In genomic region chr2:85591563-85591962, GRCh38 we compare ENCODE assay signal across 16 cellular contexts. TPM values are rescaled to one million over a fixed set of nuclear protein-coding genes. Genes with fewer than 3 reads are reported as not detected.
DNase-seq lines count a peak whose midpoint lies in the region; ATAC-seq, FAIRE-seq and TF ChIP-seq lines count a peak whose summit lies in the region.
"Had no signal": no experiment of that assay in that cellular context is flagged by ENCODE, and none has a peak within 500 bp of the region (broad histone marks: within the 10 kb centered on the region; RNA-seq: fewer than 3 reads in every experiment).

No MANE protein-coding gene starts in this region.

- no peaks in the 10 kb centered on the region for H3K9me3 Mint-ChIP-seq in natural killer cell
- H3K9me3 Mint-ChIP-seq in natural killer cell treated with Interleukin-12 subunit alpha and Interleukin-12 subunit beta and Interleukin-15 and Interleukin-18, amount 100 ng/mL, for 72 hours = no peaks in the 10 kb centered on the region
- no peaks in the 10 kb centered on the region for H3K9me3 Mint-ChIP-seq in stimulated activated memory B cell treated with anti-CD40 and anti-IgM and Interleukin-4, amounts not matched to agents 10 μg/mL and 1 μg/mL and 100 μg/mL, for 72 hours
- H3K9me3 Mint-ChIP-seq: H9, T-cell had no signal

- H3K27ac ChIP-seq in left lung (peak overlapping the region; percentile 89 to 92), vagina (peak overlapping the region; percentile 39)

- intact Hi-C loops in natural killer cell (cut with micrococcal nuclease) (no loop called here), left lung (cut with DNase I) (no loop called here), vagina (cut with DNase I) (no loop called here)

- H3K36me3 ChIP-seq in left lung (peaks cover 0 to 2% of the 10 kb centered on the region in 2 donors), skeletal muscle satellite cell (ENCODE audit: insufficient read depth, low read length) (no peaks in the 10 kb centered on the region), vagina (no peaks in the 10 kb centered on the region)

- TF ChIP-seq POLR2A in vagina (IDR thresholded peaks at IDR 0.05) = no peak

- H3K4me1 ChIP-seq in left lung (peaks cover 61 to 78% of the 10 kb centered on the region in 2 donors), skeletal muscle satellite cell (ENCODE audit: control insufficient read depth, insufficient read depth, low read length) (peaks cover 61% of the 10 kb centered on the region), vagina (peaks cover 68% of the 10 kb centered on the region)

- peak overlapping the region; percentile 85 for H3K9ac ChIP-seq in skeletal muscle satellite cell (ENCODE audit: low read depth, low read length)

- H3K4me1 Mint-ChIP-seq in natural killer cell = peaks cover 38 to 46% of the 10 kb centered on the region in 2 donors
- H3K4me1 Mint-ChIP-seq in natural killer cell treated with Interleukin-12 subunit alpha and Interleukin-12 subunit beta and Interleukin-15 and Interleukin-18, amount 100 ng/mL, for 72 hours (ENCODE audit: low read depth in 2 of 2) = peaks cover 42 to 44% of the 10 kb centered on the region in 2 donors
- H3K4me1 Mint-ChIP-seq in stimulated activated memory B cell treated with anti-CD40 and anti-IgM and Interleukin-4, amounts not matched to agents 10 μg/mL and 1 μg/mL and 100 μg/mL, for 72 hours = peaks cover 34% of the 10 kb centered on the region

- no peaks in the 10 kb centered on the region for H3K9me3 ChIP-seq in left lung
- H3K9me3 ChIP-seq in skeletal muscle satellite cell (replicated peaks; ENCODE audit: low read length) = no peaks in the 10 kb centered on the region
- no peaks in the 10 kb centered on the region for H3K9me3 ChIP-seq in vagina

- DNase-seq in natural killer cell = no peak
- no peak for DNase-seq in natural killer cell treated with Interleukin-12 subunit alpha and Interleukin-12 subunit beta and Interleukin-15 and Interleukin-18, amount 100 ng/mL, for 72 hours (ENCODE audit: low spot score)
- no peak for DNase-seq in left lung
- DNase-seq in vagina (ENCODE audit: extremely low spot score in 2 of 2) = no peak
- no peak for DNase-seq in urothelium cell line (ENCODE audit: low spot score)
- DNase-seq: cortex of kidney; H9; Karpas-422; NCI-H1436 treated with DMSO at 0.1 percent for 48 hours; NCI-H510A treated with DMSO at 0.1 percent for 48 hours; stimulated activated naive CD4-positive, alpha-beta T cell treated with Interleukin-2 at 50 U/mL for 16 hours; T-cell had no signal

- H3K4me3 ChIP-seq in left lung (no peak overlapping the region), skeletal muscle satellite cell (ENCODE audit: low read length) (no peak overlapping the region), vagina (no peak overlapping the region)

- FAIRE-seq in urothelium cell line (lab: Jason Lieb, UNC) = no peak

- no peaks in the 10 kb centered on the region for H3K36me3 Mint-ChIP-seq in natural killer cell
- no peaks in the 10 kb centered on the region for H3K36me3 Mint-ChIP-seq in natural killer cell treated with Interleukin-12 subunit alpha and Interleukin-12 subunit beta and Interleukin-15 and Interleukin-18, amount 100 ng/mL, for 72 hours
- H3K36me3 Mint-ChIP-seq in stimulated activated memory B cell treated with anti-CD40 and anti-IgM and Interleukin-4, amounts not matched to agents 10 μg/mL and 1 μg/mL and 100 μg/mL, for 72 hours = peaks cover 7% of the 10 kb centered on the region

- H3K4me2 ChIP-seq in skeletal muscle satellite cell (ENCODE audit: low read length) = peak overlapping the region; percentile 60

- TF ChIP-seq CTCF in natural killer cell (IDR thresholded peaks at IDR 0.05) (no peak), left lung (IDR thresholded peaks at IDR 0.05) (no peak), vagina (IDR thresholded peaks at IDR 0.05) (no peak)

- no peak for ATAC-seq in natural killer cell
- no peak for ATAC-seq in natural killer cell treated with Interleukin-12 subunit alpha and Interleukin-12 subunit beta and Interleukin-15 and Interleukin-18, amount 100 ng/mL, for 72 hours
- no peak for ATAC-seq in left lung
- no peak for ATAC-seq in stimulated activated memory B cell treated with anti-CD40 and anti-IgM and Interleukin-4, amounts not matched to agents 10 μg/mL and 1 μg/mL and 100 μg/mL, for 72 hours
- ATAC-seq in GM18520 (IDR thresholded peaks at IDR 0.05; ENCODE audit: unreplicated experiment) = no peak
- ATAC-seq: Panc1, T-cell had no signal

- H3K4me3 Mint-ChIP-seq in natural killer cell = peak overlapping the region; percentile 40
- no peak overlapping the region for H3K4me3 Mint-ChIP-seq in natural killer cell treated with Interleukin-12 subunit alpha and Interleukin-12 subunit beta and Interleukin-15 and Interleukin-18, amount 100 ng/mL, for 72 hours
- no peak overlapping the region for H3K4me3 Mint-ChIP-seq in stimulated activated memory B cell treated with anti-CD40 and anti-IgM and Interleukin-4, amounts not matched to agents 10 μg/mL and 1 μg/mL and 100 μg/mL, for 72 hours

- peak overlapping the region in 1 of 2 donors; percentile 36 for H3K27ac Mint-ChIP-seq in natural killer cell
- no peak overlapping the region for H3K27ac Mint-ChIP-seq in natural killer cell treated with Interleukin-12 subunit alpha and Interleukin-12 subunit beta and Interleukin-15 and Interleukin-18, amount 100 ng/mL, for 72 hours
- H3K27ac Mint-ChIP-seq in stimulated activated memory B cell treated with anti-CD40 and anti-IgM and Interleukin-4, amounts not matched to agents 10 μg/mL and 1 μg/mL and 100 μg/mL, for 72 hours = no peak overlapping the region
- H3K27ac Mint-ChIP-seq: H9 had no signal

- H3K27me3 Mint-ChIP-seq in natural killer cell (ENCODE audit: low read depth in 2 of 2) = no peaks in the 10 kb centered on the region
- H3K27me3 Mint-ChIP-seq in natural killer cell treated with Interleukin-12 subunit alpha and Interleukin-12 subunit beta and Interleukin-15 and Interleukin-18, amount 100 ng/mL, for 72 hours = no peaks in the 10 kb centered on the region
- H3K27me3 Mint-ChIP-seq in stimulated activated memory B cell treated with anti-CD40 and anti-IgM and Interleukin-4, amounts not matched to agents 10 μg/mL and 1 μg/mL and 100 μg/mL, for 72 hours = no peaks in the 10 kb centered on the region
- H3K27me3 Mint-ChIP-seq: T-cell had no signal

- H3K27me3 ChIP-seq in left lung (no peaks in the 10 kb centered on the region), skeletal muscle satellite cell (ENCODE audit: control insufficient read depth, insufficient read depth, low read length) (no peaks in the 10 kb centered on the region), vagina (no peaks in the 10 kb centered on the region)

RNA-seq across cellular contexts. Expression of gene RNF181, which starts 4.0 kb away (rescaled TPM):
- 10 to 100 TPM; 65.0 to 75.0 (median 66.7) TPM for total RNA-seq in natural killer cell
- 100 to 1,000 TPM; 116 to 149 TPM for total RNA-seq in natural killer cell treated with Interleukin-12 subunit alpha and Interleukin-12 subunit beta and Interleukin-15 and Interleukin-18, amount 100 ng/mL, for 72 hours
- 100 to 1,000 TPM; 101 to 107 TPM for total RNA-seq in left lung
- total RNA-seq in skeletal muscle satellite cell (2012; rRNA removed) = 172 and 235 TPM in 2 replicates
- total RNA-seq in vagina = 107 TPM

RNA-seq across cellular contexts. Expression of gene VAMP5, which starts 7.3 kb away (rescaled TPM):
- 10 to 100 TPM; 35.0 to 50.7 (median 36.7) TPM for total RNA-seq in natural killer cell
- total RNA-seq in natural killer cell treated with Interleukin-12 subunit alpha and Interleukin-12 subunit beta and Interleukin-15 and Interleukin-18, amount 100 ng/mL, for 72 hours = 10 to 100 TPM; 30.5 to 50.7 TPM
- 10 to 100 TPM; 58.2 to 87.7 TPM for total RNA-seq in left lung
- 10.6 and 38.0 TPM in 2 replicates for total RNA-seq in skeletal muscle satellite cell (2012; rRNA removed)
- total RNA-seq in vagina = 42.5 TPM

RNA-seq across cellular contexts. Expression of gene TMEM150A, which starts 10.9 kb away (rescaled TPM):
- total RNA-seq in natural killer cell (10 to 100 TPM; 10.4 to 13.3 (median 10.9) TPM), left lung (10 to 100 TPM; 28.2 to 39.6 TPM), vagina (22.6 TPM)
- total RNA-seq in natural killer cell treated with Interleukin-12 subunit alpha and Interleukin-12 subunit beta and Interleukin-15 and Interleukin-18, amount 100 ng/mL, for 72 hours = 1 to 10 TPM; 4.7 to 6.4 TPM
- total RNA-seq in skeletal muscle satellite cell (2012; rRNA removed) = 9.6 and 10.6 TPM in 2 replicates

RNA-seq across cellular contexts. Expression of gene VAMP8, which starts 14.2 kb away (rescaled TPM):
- total RNA-seq in natural killer cell = 100 to 1,000 TPM; 105 to 116 (median 111) TPM
- 100 to 1,000 TPM in 1 of 2 donors, 10 to 100 TPM in 1; 83.2 to 160 TPM for total RNA-seq in natural killer cell treated with Interleukin-12 subunit alpha and Interleukin-12 subunit beta and Interleukin-15 and Interleukin-18, amount 100 ng/mL, for 72 hours
- 100 to 1,000 TPM; 176 to 250 TPM for total RNA-seq in left lung
- total RNA-seq in skeletal muscle satellite cell (2012; rRNA removed) = 2.8 TPM in 1 of 2 replicates, not detected in the other
- 46.2 TPM for total RNA-seq in vagina

RNA-seq across cellular contexts. Expression of gene C2orf68, which starts 20.3 kb away (rescaled TPM):
- 10 to 100 TPM; 36.4 to 60.8 (median 48.4) TPM for total RNA-seq in natural killer cell
- total RNA-seq in natural killer cell treated with Interleukin-12 subunit alpha and Interleukin-12 subunit beta and Interleukin-15 and Interleukin-18, amount 100 ng/mL, for 72 hours = 10 to 100 TPM; 29.1 to 29.2 TPM
- total RNA-seq in left lung = 10 to 100 TPM; 37.0 to 42.5 TPM
- total RNA-seq in skeletal muscle satellite cell (2012; rRNA removed) = 7.2 and 7.9 TPM in 2 replicates
- 12.0 TPM for total RNA-seq in vagina
